8 cellular contexts compared by ENCODE assay signal in the genomic region with DNA sequence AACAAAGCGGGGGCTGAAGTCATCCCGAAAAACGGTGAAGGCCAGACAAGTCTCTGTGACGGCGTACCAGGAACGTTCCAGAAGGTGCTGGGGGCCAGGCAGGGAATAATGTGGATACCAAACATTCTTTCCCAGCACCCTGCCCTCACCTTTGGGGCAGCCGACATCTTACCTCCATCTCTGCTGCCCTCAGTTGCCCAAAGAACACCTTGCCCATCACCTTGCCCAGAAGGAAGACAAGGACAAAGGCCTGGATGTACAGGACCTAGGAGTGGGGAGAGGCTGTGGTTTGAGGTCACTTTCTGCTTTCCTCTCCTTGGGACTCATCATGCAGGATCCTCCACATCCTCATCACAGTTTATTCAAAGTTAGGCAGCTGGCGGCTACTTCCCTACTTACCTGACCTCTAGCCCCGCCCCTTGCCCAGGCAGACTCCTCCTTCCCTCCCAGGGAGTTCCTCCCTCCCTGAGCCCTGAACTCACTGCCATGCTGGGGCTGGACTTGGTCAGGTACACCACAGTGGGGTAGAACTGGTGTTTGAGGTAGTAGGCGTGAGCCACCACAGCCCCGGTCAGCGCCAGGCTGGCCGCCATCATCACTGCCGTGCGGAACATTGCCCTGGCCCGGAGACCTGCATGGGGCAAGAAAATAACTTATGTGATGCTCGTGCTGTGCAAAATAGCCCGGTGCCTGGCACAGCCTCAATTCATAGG. TPM values are rescaled to one million over a fixed set of nuclear protein-coding genes. Genes with fewer than 3 reads are reported as not detected.
DNase-seq lines count a peak whose midpoint lies in the region; ATAC-seq, FAIRE-seq and TF ChIP-seq lines count a peak whose summit lies in the region.
"Had no signal": no experiment of that assay in that cellular context is flagged by ENCODE, and none has a peak within 500 bp of the region (broad histone marks: within the 10 kb centered on the region; RNA-seq: fewer than 3 reads in every experiment).

No MANE protein-coding gene starts in this region.

- no peaks in the 10 kb centered on the region for H3K27me3 Mint-ChIP-seq in activated naive CD4-positive, alpha-beta T cell treated with anti-CD3 and anti-CD28 coated beads, Interleukin-2, amount 50 U/mL, for 24 hours

- peak overlapping the region; percentile 99 for H3K27ac Mint-ChIP-seq in activated naive CD4-positive, alpha-beta T cell treated with anti-CD3 and anti-CD28 coated beads, Interleukin-2, amount 50 U/mL, for 24 hours

- FAIRE-seq in small intestine (lab: Jason Lieb, UNC): no peak
- FAIRE-seq: colon had no signal

- H3K36me3 ChIP-seq in iPS DF 6.9 (ENCODE audit: control insufficient read depth, insufficient read depth, low read length) (peaks cover 21% of the 10 kb centered on the region), small intestine (ENCODE audit: control insufficient read depth in 2 of 2, insufficient read depth in 2 of 2, low read length in 2 of 2) (peaks cover 14 to 23% of the 10 kb centered on the region in 2 donors)

- peak; percentile 64 for TF ChIP-seq POLR2A in GM19193 (IDR thresholded peaks at IDR 0.05; ENCODE audit: extremely low read depth, insufficient read depth, insufficient read length)

- H3K4me3 ChIP-seq in iPS DF 6.9 (ENCODE audit: low read length) (peak overlapping the region; percentile 90; the same call in 1 of the 2 replicates), small intestine (ENCODE audit: low read depth in 1 of 2, low read length in 2 of 2) (peak overlapping the region; percentile 81 to 89)

- no peaks in the 10 kb centered on the region for H3K9me3 Mint-ChIP-seq in activated naive CD4-positive, alpha-beta T cell treated with anti-CD3 and anti-CD28 coated beads, Interleukin-2, amount 50 U/mL, for 24 hours

- H3K36me3 Mint-ChIP-seq in activated naive CD4-positive, alpha-beta T cell treated with anti-CD3 and anti-CD28 coated beads, Interleukin-2, amount 50 U/mL, for 24 hours: peaks cover 4% of the 10 kb centered on the region

- DNase-seq in NCI-H510A treated with DMSO at 0.1 percent for 48 hours (lab: John Stamatoyannopoulos, UW) (peak; percentile 26), iPS DF 6.9 (ENCODE audit: low read depth, low spot score) (no peak), small intestine (peak; percentile 90), activated gamma-delta T cell (lab: John Stamatoyannopoulos, UW) (no peak)

- H3K27ac ChIP-seq in iPS DF 6.9 (ENCODE audit: low read length): no peak overlapping the region
- peak overlapping the region; percentile 97 to 99 for H3K27ac ChIP-seq in small intestine (ENCODE audit: low read depth in 1 of 2, low read length in 1 of 2)

- no peaks in the 10 kb centered on the region for H3K9me3 ChIP-seq in iPS DF 6.9 (ENCODE audit: control insufficient read depth, insufficient read depth, low read length)
- no peaks in the 10 kb centered on the region for H3K9me3 ChIP-seq in small intestine (ENCODE audit: control insufficient read depth, low read depth)

- no CpG with 5 or more reads among the region's 18 CpGs for WGBS in iPS DF 6.9 (ENCODE audit: insufficient coverage, insufficient read length)
- WGBS in small intestine, 3 donors: 31 to 38% (median 33%) methylated on average over 18 of the region's 18 CpGs

- H3K27me3 ChIP-seq in iPS DF 6.9 (ENCODE audit: control insufficient read depth, insufficient read depth, low read length) (no peaks in the 10 kb centered on the region), small intestine (ENCODE audit: control insufficient read depth in 2 of 2, insufficient read depth in 2 of 2, low read length in 2 of 2) (no peaks in the 10 kb centered on the region)

- H3K4me1 ChIP-seq in iPS DF 6.9 (ENCODE audit: control insufficient read depth, insufficient read depth, low read length) (peaks cover 2% of the 10 kb centered on the region; the same call in 1 of the 2 replicates), small intestine (ENCODE audit: control insufficient read depth in 2 of 2, insufficient read depth in 1 of 2, low read depth in 1 of 2, low read length in 1 of 2) (peaks cover 2 to 7% of the 10 kb centered on the region in 2 donors)

- ATAC-seq in HG03159 (IDR thresholded peaks at IDR 0.05; ENCODE audit: unreplicated experiment): no peak

- H3K4me1 Mint-ChIP-seq in activated naive CD4-positive, alpha-beta T cell treated with anti-CD3 and anti-CD28 coated beads, Interleukin-2, amount 50 U/mL, for 24 hours: peaks cover 29% of the 10 kb centered on the region

- H3K4me3 Mint-ChIP-seq in activated naive CD4-positive, alpha-beta T cell treated with anti-CD3 and anti-CD28 coated beads, Interleukin-2, amount 50 U/mL, for 24 hours: peak overlapping the region; percentile 99

RNA-seq across cellular contexts. Expression of gene SYVN1, which starts 1.2 kb away (rescaled TPM):
- polyA plus RNA-seq in small intestine: 10 to 100 TPM; 10.5 to 26.7 (median 12.3) TPM

RNA-seq across cellular contexts. Expression of gene MRPL49, which starts 11.0 kb away (rescaled TPM):
- 10 to 100 TPM; 45.6 to 65.7 (median 55.7) TPM for polyA plus RNA-seq in small intestine

RNA-seq across cellular contexts. Expression of gene FAU, which starts 11.2 kb away (rescaled TPM):
- polyA plus RNA-seq in small intestine: 1,000 to 10,000 TPM in 2 of 3 donors, 100 to 1,000 TPM in 1; 960 to 1,177 (median 1,141) TPM

RNA-seq across cellular contexts. Expression of gene ZNHIT2, which starts 15.6 kb away (rescaled TPM):
- 10 to 100 TPM; 13.0 to 13.6 (median 13.0) TPM for polyA plus RNA-seq in small intestine

RNA-seq across cellular contexts. Expression of gene TM7SF2, which starts 21.5 kb away (rescaled TPM):
- polyA plus RNA-seq in small intestine: 10 to 100 TPM; 21.1 to 40.7 (median 40.0) TPM

Comparison
In these comparisons a context has a peak if more than half of its experiments do, and no peak if none do; other contexts are left out.
1. DNase-seq: peak in NCI-H510A treated with DMSO at 0.1 percent for 48 hours (single experiment) and small intestine (single experiment); none in iPS DF 6.9 (single experiment) and activated gamma-delta T cell (single experiment).